In genomic region chr5:139344177-139344576, GRCh38 we compare ENCODE assay signal across 15 cellular contexts. TPM values are rescaled to one million over a fixed set of nuclear protein-coding genes. Genes with fewer than 3 reads are reported as not detected.
A peak's percentile ranks its signal among the peaks of the same experiment; 100 is the strongest.
DNase-seq lines count a peak whose midpoint lies in the region; ATAC-seq and TF ChIP-seq lines count a peak whose summit lies in the region.
"Had no signal": no experiment of that assay in that cellular context is flagged by ENCODE, and none has a peak within 500 bp of the region (broad histone marks: within the 10 kb centered on the region; RNA-seq: fewer than 3 reads in every experiment).

No MANE protein-coding gene starts in this region.

- no peaks in the 10 kb centered on the region for H3K27me3 Mint-ChIP-seq in activated CD4-positive, alpha-beta T cell treated with anti-CD3 and anti-CD28 coated beads, Interleukin-2, amount 10 ng/mL, durations not matched to agents 24 days and 14 days
- H3K27me3 Mint-ChIP-seq in central memory CD8-positive, alpha-beta T cell = no peaks in the 10 kb centered on the region
- peaks cover 9% of the 10 kb centered on the region for H3K27me3 Mint-ChIP-seq in neural crest cell (ENCODE audit: low read depth)

- H3K9me2 ChIP-seq in Loucy (replicated peaks; ENCODE audit: low read depth, low read length) = no peaks in the 10 kb centered on the region

- H4K20me1 ChIP-seq in Loucy (ENCODE audit: insufficient read depth, low read length, poor library complexity, severe bottlenecking) = peaks cover 63% of the 10 kb centered on the region

- intact Hi-C loops in activated CD4-positive, alpha-beta T cell treated with anti-CD3 and anti-CD28 coated beads, Interleukin-2, amount 10 ng/mL, durations not matched to agents 24 days and 14 days (cut with micrococcal nuclease) = loop anchor here (5.0 kb wide), 1 partner anchor 173 kb away; no protein-coding TSS in a partner anchor

- H3K36me3 ChIP-seq in Loucy (ENCODE audit: insufficient read depth, low read length) = no peaks in the 10 kb centered on the region
- H3K36me3 ChIP-seq: neutrophil had no signal

- no peaks in the 10 kb centered on the region for H3K27me3 ChIP-seq in Loucy (ENCODE audit: insufficient read depth, low read length, poor library complexity, severe bottlenecking)
- H3K27me3 ChIP-seq: neutrophil, spleen had no signal

- peaks cover 29% of the 10 kb centered on the region for H3K4me1 ChIP-seq in Loucy (ENCODE audit: insufficient read depth, low read length, poor library complexity, severe bottlenecking)

- H3K27ac Mint-ChIP-seq in activated CD4-positive, alpha-beta T cell treated with anti-CD3 and anti-CD28 coated beads, Interleukin-2, amount 10 ng/mL, durations not matched to agents 24 days and 14 days = no peak overlapping the region
- no peak overlapping the region for H3K27ac Mint-ChIP-seq in central memory CD8-positive, alpha-beta T cell (ENCODE audit: low read depth)
- no peak overlapping the region for H3K27ac Mint-ChIP-seq in neural crest cell (ENCODE audit: unreplicated experiment)

- no peak for ATAC-seq in central memory CD8-positive, alpha-beta T cell (replicated peaks; ENCODE audit: extremely low read depth, poor library complexity, severe bottlenecking)
- no peak for ATAC-seq in GM18907 (IDR thresholded peaks at IDR 0.05; ENCODE audit: unreplicated experiment)
- ATAC-seq: left cardiac atrium had no signal

- H3K79me2 ChIP-seq in Loucy (ENCODE audit: insufficient read depth, low read length) = peaks cover 69% of the 10 kb centered on the region

- H3K4me1 Mint-ChIP-seq in activated CD4-positive, alpha-beta T cell treated with anti-CD3 and anti-CD28 coated beads, Interleukin-2, amount 10 ng/mL, durations not matched to agents 24 days and 14 days = peaks cover 41% of the 10 kb centered on the region
- peaks cover 66% of the 10 kb centered on the region for H3K4me1 Mint-ChIP-seq in central memory CD8-positive, alpha-beta T cell
- H3K4me1 Mint-ChIP-seq in neural crest cell = peaks cover 44% of the 10 kb centered on the region

- H3K4me3 Mint-ChIP-seq in activated CD4-positive, alpha-beta T cell treated with anti-CD3 and anti-CD28 coated beads, Interleukin-2, amount 10 ng/mL, durations not matched to agents 24 days and 14 days = peak overlapping the region; percentile 35
- peak overlapping the region; percentile 95 for H3K4me3 Mint-ChIP-seq in central memory CD8-positive, alpha-beta T cell
- peak overlapping the region; percentile 82 for H3K4me3 Mint-ChIP-seq in neural crest cell

- DNase-seq in activated CD4-positive, alpha-beta T cell treated with anti-CD3 and anti-CD28 coated beads, Interleukin-2, amount 10 ng/mL, durations not matched to agents 24 days and 14 days = no peak
- no peak for DNase-seq in activated CD4-positive, alpha-beta T cell treated with anti-CD3 and anti-CD28 coated beads, Interleukin-2, amount 50 U/mL, for 48 hours
- no peak for DNase-seq in central memory CD8-positive, alpha-beta T cell (ENCODE audit: low spot score in 2 of 2)
- no peak for DNase-seq in neural crest cell (ENCODE audit: low read depth, low spot score)
- DNase-seq in amniotic stem cell (lab: John Stamatoyannopoulos, UW) = no peak
- DNase-seq in NCI-H82 (lab: John Stamatoyannopoulos, UW) = no peak
- DNase-seq: ACHN, left cardiac atrium, NCI-H226, spleen had no signal

- H3K4me3 ChIP-seq in Loucy (ENCODE audit: low read length, poor library complexity, severe bottlenecking) = peak overlapping the region; percentile 93

- H3K9me3 Mint-ChIP-seq in activated CD4-positive, alpha-beta T cell treated with anti-CD3 and anti-CD28 coated beads, Interleukin-2, amount 10 ng/mL, durations not matched to agents 24 days and 14 days = no peaks in the 10 kb centered on the region
- no peaks in the 10 kb centered on the region for H3K9me3 Mint-ChIP-seq in central memory CD8-positive, alpha-beta T cell
- no peaks in the 10 kb centered on the region for H3K9me3 Mint-ChIP-seq in neural crest cell

- H3F3A ChIP-seq in Loucy (ENCODE audit: low read depth) = peaks cover 3% of the 10 kb centered on the region; the same call in 1 of the 2 replicates

- H3K36me3 Mint-ChIP-seq in activated CD4-positive, alpha-beta T cell treated with anti-CD3 and anti-CD28 coated beads, Interleukin-2, amount 10 ng/mL, durations not matched to agents 24 days and 14 days (ENCODE audit: low read depth) = peaks cover 32% of the 10 kb centered on the region
- peaks cover 43% of the 10 kb centered on the region for H3K36me3 Mint-ChIP-seq in central memory CD8-positive, alpha-beta T cell (ENCODE audit: insufficient read depth)
- peaks cover 12% of the 10 kb centered on the region for H3K36me3 Mint-ChIP-seq in neural crest cell (ENCODE audit: low read depth)

- H3K9me3 ChIP-seq in Loucy (ENCODE audit: insufficient read depth, low read depth, low read length) = no peaks in the 10 kb centered on the region
- H3K9me3 ChIP-seq: neutrophil, spleen had no signal

- TF ChIP-seq CTCF in Loucy (conservative IDR thresholded peaks at IDR 0.05; ENCODE audit: low read length) (no peak), neural crest cell (conservative IDR thresholded peaks at IDR 0.05) (no peak)

- H3K4me2 ChIP-seq in Loucy (ENCODE audit: low read depth, low read length, poor library complexity, severe bottlenecking) = peak overlapping the region; percentile 96

- H3K9ac ChIP-seq in Loucy (ENCODE audit: low read depth, low read length, poor library complexity, severe bottlenecking) = peak overlapping the region; percentile 92

- H2AFZ ChIP-seq in Loucy (ENCODE audit: low read length) = no peak overlapping the region

RNA-seq across cellular contexts. Expression of gene PAIP2, which starts 2.5 kb away (rescaled TPM):
- 83.3 and 93.8 TPM in 2 replicates for total RNA-seq in activated CD4-positive, alpha-beta T cell treated with anti-CD3 and anti-CD28 coated beads, Interleukin-2, amount 10 ng/mL, durations not matched to agents 24 days and 14 days
- 103 and 104 TPM in 2 replicates for total RNA-seq in neural crest cell

RNA-seq across cellular contexts. Expression of gene SLC23A1, which starts 38.9 kb away (rescaled TPM):
- total RNA-seq in activated CD4-positive, alpha-beta T cell treated with anti-CD3 and anti-CD28 coated beads, Interleukin-2, amount 10 ng/mL, durations not matched to agents 24 days and 14 days = 1.8 and 2.1 TPM in 2 replicates
- total RNA-seq in neural crest cell = not detected in 2 replicates
- total RNA-seq: bronchial epithelial cell, glomerular endothelial cell, left cardiac atrium had no signal

RNA-seq across cellular contexts. Expression of gene MZB1, which starts 45.5 kb away (rescaled TPM):
- 28.3 and 29.1 TPM in 2 replicates for total RNA-seq in activated CD4-positive, alpha-beta T cell treated with anti-CD3 and anti-CD28 coated beads, Interleukin-2, amount 10 ng/mL, durations not matched to agents 24 days and 14 days
- 0.25 and 0.30 TPM in 2 replicates for total RNA-seq in neural crest cell
- total RNA-seq: bronchial epithelial cell had no signal

RNA-seq across cellular contexts. Expression of gene MATR3, which starts 50.6 kb away (rescaled TPM):
- 243 and 258 TPM in 2 replicates for total RNA-seq in activated CD4-positive, alpha-beta T cell treated with anti-CD3 and anti-CD28 coated beads, Interleukin-2, amount 10 ng/mL, durations not matched to agents 24 days and 14 days
- 321 and 329 TPM in 2 replicates for total RNA-seq in neural crest cell

RNA-seq across cellular contexts. Expression of gene PROB1, which starts 50.7 kb away (rescaled TPM):
- 8.4 and 9.2 TPM in 2 replicates for total RNA-seq in activated CD4-positive, alpha-beta T cell treated with anti-CD3 and anti-CD28 coated beads, Interleukin-2, amount 10 ng/mL, durations not matched to agents 24 days and 14 days
- total RNA-seq in neural crest cell = 2.2 and 2.4 TPM in 2 replicates

Comparison
In these comparisons a context has a peak if more than half of its experiments do, and no peak if none do; other contexts are left out.
1. H3K4me3 Mint-ChIP-seq: peak in every context shown above with its lines; median percentile 95 in central memory CD8-positive, alpha-beta T cell; 82 in neural crest cell; 35 in activated CD4-positive, alpha-beta T cell treated with anti-CD3 and anti-CD28 coated beads, Interleukin-2, amount 10 ng/mL, durations not matched to agents 24 days and 14 days.
2. RNA of gene MZB1, which starts 45.5 kb away (total RNA-seq): 28.3 to 29.1 TPM in activated CD4-positive, alpha-beta T cell treated with anti-CD3 and anti-CD28 coated beads, Interleukin-2, amount 10 ng/mL, durations not matched to agents 24 days and 14 days; 0.25 to 0.30 TPM in neural crest cell; every median in the first group is over 10 times any median in the second.